In the genomic region with DNA sequence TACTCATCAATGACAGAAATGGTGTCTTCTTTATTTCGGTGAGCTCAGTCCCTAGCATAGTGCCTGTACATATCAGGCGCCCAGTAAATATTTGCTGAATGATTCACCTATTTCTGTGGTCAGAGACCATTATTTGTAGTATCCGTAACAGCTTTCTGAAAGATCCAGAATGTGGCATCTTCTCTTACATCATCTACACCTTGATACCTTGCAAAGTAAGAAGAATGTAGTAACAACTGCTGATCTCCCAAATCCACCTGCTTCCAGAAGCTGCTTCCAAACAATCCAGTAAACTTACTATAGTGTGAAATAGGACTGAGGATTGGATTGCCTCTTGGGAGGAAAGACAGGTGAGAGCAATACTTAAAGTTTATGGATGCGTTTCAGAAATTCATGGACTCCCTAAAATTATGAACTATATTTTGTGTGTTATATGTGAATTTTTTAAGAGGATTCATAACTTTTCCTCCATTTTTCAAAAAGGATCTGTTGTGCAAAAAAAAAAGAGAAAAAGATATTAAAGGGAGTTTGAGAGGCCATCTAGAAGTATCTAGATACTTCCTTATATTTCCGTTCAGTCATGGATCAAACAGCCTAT, we compare ENCODE assay signal across 7 cellular contexts. TPM values are rescaled to one million over a fixed set of nuclear protein-coding genes. Genes with fewer than 3 reads are reported as not detected.
DNase-seq lines count a peak whose midpoint lies in the region; ATAC-seq and TF ChIP-seq lines count a peak whose summit lies in the region.

No MANE protein-coding gene starts in this region.

- H4K20me1 ChIP-seq in H9 (ENCODE audit: control insufficient read depth, insufficient read depth, insufficient read length), result no peaks in the 10 kb centered on the region

- no peak overlapping the region for H2BK5ac ChIP-seq in H9 (ENCODE audit: insufficient read length, low read length)

- H3K56ac ChIP-seq in H9 (ENCODE audit: insufficient read length, low read depth, low read length), result no peak overlapping the region

- H2AK5ac ChIP-seq in H9 (ENCODE audit: insufficient read length, low read length), result no peak overlapping the region

- H3K4me3 ChIP-seq in Peyer's patch, result peak overlapping the region in 3 of 4 donors; percentile 67 to 84 (median 82)
- peak overlapping the region; percentile 97 for H3K4me3 ChIP-seq in epithelial cell of proximal tubule (ENCODE audit: low read depth, low read length)

- DNase-seq in H9 (no peak), Peyer's patch (no peak), epithelial cell of proximal tubule (ENCODE audit: low read depth) (no peak), renal cortical epithelial cell (ENCODE audit: low read depth) (peak; percentile 52)
- DNase-seq in activated CD4-positive, alpha-beta T cell treated with anti-CD3 and anti-CD28 coated beads for 48 hours, result no peak
- no peak for DNase-seq in NK-92 treated with Interleukin-12 subunit alpha and Interleukin-12 subunit beta, amount 100 ng/mL, for 24 hours (lab: John Stamatoyannopoulos, UW)

- H3K23me2 ChIP-seq in H9 (ENCODE audit: insufficient read length, low read depth, low read length, poor library complexity, severe bottlenecking), result no peaks in the 10 kb centered on the region

- ATAC-seq in GM18868 (IDR thresholded peaks at IDR 0.05; ENCODE audit: unreplicated experiment), result no peak

- H3K9ac ChIP-seq in H9 (ENCODE audit: extremely low read depth, insufficient read length, low read length), result peak overlapping the region; percentile 15

- peak overlapping the region; percentile 95 to 98 for H3K4me3 Mint-ChIP-seq in H9

- no peak overlapping the region for H3T11ph ChIP-seq in H9 (ENCODE audit: low read length)

- no peak overlapping the region for H2BK15ac ChIP-seq in H9 (ENCODE audit: low read depth, low read length)

- H3K4me1 ChIP-seq in H9 (ENCODE audit: insufficient read depth, low read length) (no peaks in the 10 kb centered on the region), Peyer's patch (peaks cover 0 to 14% (median 3%) of the 10 kb centered on the region in 4 donors)

- H3K23ac ChIP-seq in H9 (ENCODE audit: insufficient read length, low read depth, low read length), result no peak overlapping the region

- no peak overlapping the region for H2BK120ac ChIP-seq in H9 (ENCODE audit: low read depth, low read length, poor library complexity, severe bottlenecking)

- H4K5ac ChIP-seq in H9 (ENCODE audit: insufficient read length, low read depth, low read length), result no peak overlapping the region

- H4K91ac ChIP-seq in H9 (ENCODE audit: insufficient read length, low read depth, low read length), result no peak overlapping the region

- no peak for TF ChIP-seq CTCF in H9 (conservative IDR thresholded peaks at IDR 0.05)
- no peak for TF ChIP-seq CTCF in Peyer's patch (IDR thresholded peaks at IDR 0.05)
- no peak for TF ChIP-seq CTCF in epithelial cell of proximal tubule (conservative IDR thresholded peaks at IDR 0.05; ENCODE audit: low read depth, low read length)

- H4K8ac ChIP-seq in H9 (replicated peaks; ENCODE audit: insufficient read length, low read depth, low read length), result no peak overlapping the region

- no peak overlapping the region for H3K27ac ChIP-seq in H9 (ENCODE audit: insufficient read length, low read depth, low read length)
- H3K27ac ChIP-seq in Peyer's patch, result peak overlapping the region; percentile 86 to 98 (median 88)

- H3K79me2 ChIP-seq in H9 (ENCODE audit: insufficient read depth, low read length), result peaks cover 8% of the 10 kb centered on the region; the same call in 1 of the 2 replicates

- H2BK20ac ChIP-seq in H9 (ENCODE audit: low read depth, low read length, poor library complexity, severe bottlenecking), result no peak overlapping the region

- peak overlapping the region; percentile 71 for H3K4me2 ChIP-seq in H9 (ENCODE audit: insufficient read depth, insufficient read length, low read length)

- peaks cover 0 to 7% (median 0%) of the 10 kb centered on the region in 3 experiments; a peak in 4 of 7 replicates for H3K36me3 Mint-ChIP-seq in H9 (ENCODE audit: insufficient read depth in 1 of 3, low read depth in 3 of 3)

- no CpG with 5 or more reads among the region's 5 CpGs for WGBS in H9 (ENCODE audit: extremely low coverage, insufficient read length, low lambda C conversion rate)

- H3K18ac ChIP-seq in H9 (ENCODE audit: insufficient read length, low read depth, low read length), result no peak overlapping the region

- H3K79me1 ChIP-seq in H9 (ENCODE audit: insufficient read depth, low read depth, low read length, poor library complexity, severe bottlenecking), result peaks cover 4% of the 10 kb centered on the region

- no peak overlapping the region for H3K4ac ChIP-seq in H9 (ENCODE audit: low read depth, low read length)

- no peak overlapping the region for H3K14ac ChIP-seq in H9 (ENCODE audit: insufficient read depth, low read length)

- H2BK12ac ChIP-seq in H9 (ENCODE audit: insufficient read length, low read depth, low read length), result no peak overlapping the region

- no peak overlapping the region for H2AFZ ChIP-seq in H9 (ENCODE audit: low read length)

- H3K27ac Mint-ChIP-seq in H9, result peak overlapping the region in 1 of 3 experiments; percentile 97; a peak in 2 of 7 replicates

- H3K9me3 Mint-ChIP-seq in H9, result no peaks in the 10 kb centered on the region

- H3K27me3 Mint-ChIP-seq in H9 (ENCODE audit: low read depth), result peaks cover 26% of the 10 kb centered on the region

- H3K36me3 ChIP-seq in Peyer's patch, result peaks cover 0 to under 1% (median 0%) of the 10 kb centered on the region in 3 donors

- H3K4me1 Mint-ChIP-seq in H9, result peaks cover 13 to 20% of the 10 kb centered on the region in 2 experiments

- H3K27me3 ChIP-seq in H9 (ENCODE audit: insufficient read depth, low read length) (no peaks in the 10 kb centered on the region), Peyer's patch (no peaks in the 10 kb centered on the region)

- TF ChIP-seq POLR2A in Peyer's patch (IDR thresholded peaks at IDR 0.05), result no peak

- H3K9me3 ChIP-seq in H9 (ENCODE audit: control insufficient read depth, low read depth, low read length) (no peaks in the 10 kb centered on the region), Peyer's patch (no peaks in the 10 kb centered on the region)

RNA-seq across cellular contexts. Expression of gene ASXL2, which starts 0.9 kb away (rescaled TPM):
- total RNA-seq in H9 (2021) (32.7 and 35.4 TPM in 2 replicates), Peyer's patch (10 to 100 TPM; 17.0 to 28.9 (median 19.8) TPM), epithelial cell of proximal tubule (8.5 and 10.1 TPM in 2 replicates), renal cortical epithelial cell (4.7 and 20.1 TPM in 2 replicates)
